In genomic region chr17:48625502-48626201, GRCh38 we compare ENCODE assay signal across 5 cellular contexts. TPM values are rescaled to one million over a fixed set of nuclear protein-coding genes. Genes with fewer than 3 reads are reported as not detected.
DNase-seq lines count a peak whose midpoint lies in the region; ATAC-seq and TF ChIP-seq lines count a peak whose summit lies in the region.

No MANE protein-coding gene starts in this region.

- H2AFZ ChIP-seq in IMR-90 (replicated peaks; ENCODE audit: low read length, poor library complexity), result peak overlapping the region; percentile 64

- dilution Hi-C loops in IMR-90 (cut with HindIII; ENCODE audit: low sequenced_read_pairs, unreplicated experiment), result no loop called here

- peaks cover 23% of the 10 kb centered on the region for H3K9me3 ChIP-seq in IMR-90 (ENCODE audit: control insufficient read depth, insufficient read depth, low read length)

- H3K23ac ChIP-seq in IMR-90 (ENCODE audit: low read depth, low read length), result no peak overlapping the region

- no peak overlapping the region for H3K56ac ChIP-seq in IMR-90 (ENCODE audit: extremely low read depth, insufficient read depth, low read length)

- no peak for TF ChIP-seq RAD21 in IMR-90 (IDR thresholded peaks at IDR 0.05; ENCODE audit: low read length)

- BruUV-seq in IMR-90 (replicated peaks; lab: Mats Ljungman, UMichigan), result no TSS peak

- POLR2A ChIA-PET in IMR-90 (lab: Charles Lee; ENCODE audit: unreplicated experiment), result interaction anchor here (0.7 kb wide), 1 partner anchor 38 kb away, joined by 3 read pairs; no protein-coding TSS in a partner anchor

- no peak overlapping the region for H2BK5ac ChIP-seq in IMR-90 (ENCODE audit: low read depth, low read length, poor library complexity, severe bottlenecking)

- H3K9me3 Mint-ChIP-seq in activated CD8-positive, alpha-beta memory T cell treated with anti-CD3 and anti-CD28 coated beads, Interleukin-2, amount 10 ng/mL, durations not matched to agents 7 days and 5 days (ENCODE audit: low read depth), result no peaks in the 10 kb centered on the region

- no peak for TF ChIP-seq POLR2A in IMR-90 (IDR thresholded peaks at IDR 0.05; ENCODE audit: low read depth, low read length)

- DNase-seq in IMR-90 (no peak), left lobe of liver (ENCODE audit: low spot score) (no peak), superior temporal gyrus (ENCODE audit: extremely low spot score) (no peak)
- peak; percentile 60 for DNase-seq in activated CD8-positive, alpha-beta memory T cell treated with anti-CD3 and anti-CD28 coated beads, Interleukin-2, amount 10 ng/mL, durations not matched to agents 7 days and 5 days

- ATAC-seq in IMR-90 (ENCODE audit: low read depth) (peak; percentile 41), left lobe of liver (peak; percentile 74), GM18511 (IDR thresholded peaks at IDR 0.05; ENCODE audit: unreplicated experiment) (no peak)
- ATAC-seq in activated CD8-positive, alpha-beta memory T cell treated with anti-CD3 and anti-CD28 coated beads, Interleukin-2, amount 10 ng/mL, durations not matched to agents 7 days and 5 days, result peak; percentile 75

- no peak overlapping the region for H4K5ac ChIP-seq in IMR-90 (ENCODE audit: low read depth, low read length)

- no peaks in the 10 kb centered on the region for H3K36me3 ChIP-seq in IMR-90 (ENCODE audit: control insufficient read depth, insufficient read depth, low read length)

- H4K91ac ChIP-seq in IMR-90 (ENCODE audit: insufficient read depth, low read depth, low read length), result no peak overlapping the region

- H3K36me3 Mint-ChIP-seq in activated CD8-positive, alpha-beta memory T cell treated with anti-CD3 and anti-CD28 coated beads, Interleukin-2, amount 10 ng/mL, durations not matched to agents 7 days and 5 days, result peaks cover 2% of the 10 kb centered on the region

- no peaks in the 10 kb centered on the region; the same call in 1 of the 2 replicates for H3K4me1 ChIP-seq in IMR-90 (ENCODE audit: control insufficient read depth, insufficient read depth, low read length)

- H3K18ac ChIP-seq in IMR-90 (ENCODE audit: low read depth, low read length), result no peak overlapping the region

- no peak overlapping the region for H2BK20ac ChIP-seq in IMR-90 (ENCODE audit: low read depth, low read length)

- no peak overlapping the region for H3K27ac ChIP-seq in IMR-90 (ENCODE audit: insufficient read depth, low read length)

- no peak overlapping the region for H3K14ac ChIP-seq in IMR-90 (replicated peaks; ENCODE audit: low read depth, low read length)

- H4K20me1 ChIP-seq in IMR-90 (ENCODE audit: insufficient read depth, low read length), result peaks cover 12% of the 10 kb centered on the region; the same call in 1 of the 2 replicates

- no peak overlapping the region for H4K8ac ChIP-seq in IMR-90 (ENCODE audit: low read depth in 2 of 2, low read length in 2 of 2)

- CTCF ChIA-PET in IMR-90 (lab: Yijun Ruan, JAX), result interaction anchor here (0.9 kb wide), 1 partner anchor 289 kb away, joined by 3 read pairs; no protein-coding TSS in a partner anchor
- CTCF ChIA-PET in activated CD8-positive, alpha-beta memory T cell treated with anti-CD3 and anti-CD28 coated beads, Interleukin-2, amount 10 ng/mL, durations not matched to agents 7 days and 5 days (lab: Charles Lee), result interaction anchor here (0.6 to 11.2 kb wide), 17 partner anchors 8 to 654 kb away, joined by 3 to 190 read pairs (median 4); partner anchors contain the start of genes CDK5RAP3, HOXB5 and PRAC2

- intact Hi-C loops in IMR-90 (cut with micrococcal nuclease), result no loop called here

- no peak overlapping the region for H2BK120ac ChIP-seq in IMR-90 (ENCODE audit: low read depth, low read length)

- peak overlapping the region; percentile 91 for H3K4me2 ChIP-seq in IMR-90 (ENCODE audit: low read depth, low read length)

- in situ Hi-C loops in IMR-90 (cut with MboI; ENCODE audit: low sequenced_read_pairs), result loop anchor here (10.0 kb wide), 1 partner anchor 461 kb away; no protein-coding TSS in a partner anchor

- peaks cover 84% of the 10 kb centered on the region for H3K27me3 Mint-ChIP-seq in activated CD8-positive, alpha-beta memory T cell treated with anti-CD3 and anti-CD28 coated beads, Interleukin-2, amount 10 ng/mL, durations not matched to agents 7 days and 5 days

- H2AK9ac ChIP-seq in IMR-90 (replicated peaks; ENCODE audit: low read depth, low read length, poor library complexity), result no peak overlapping the region

- H3K4me1 Mint-ChIP-seq in activated CD8-positive, alpha-beta memory T cell treated with anti-CD3 and anti-CD28 coated beads, Interleukin-2, amount 10 ng/mL, durations not matched to agents 7 days and 5 days, result peaks cover 19% of the 10 kb centered on the region

- H3K9ac ChIP-seq in IMR-90 (ENCODE audit: low read depth, low read length), result no peak overlapping the region

- H3K4ac ChIP-seq in IMR-90 (ENCODE audit: low read depth, low read length), result no peak overlapping the region

- 1% methylated on average over 34 of the region's 63 CpGs; no CpG with 5 or more reads in 1 of the 2 experiments for WGBS in IMR-90 (ENCODE audit: extremely low coverage in 2 of 2, insufficient read length in 1 of 2), 2 experiments

- no peak overlapping the region for H2AK5ac ChIP-seq in IMR-90 (ENCODE audit: low read depth, low read length)

- TF ChIP-seq CTCF in IMR-90 (conservative IDR thresholded peaks at IDR 0.05; ENCODE audit: low read depth, low read length), result no peak

- H3K4me3 ChIP-seq in IMR-90 (ENCODE audit: insufficient read depth, low read depth, low read length), result peak overlapping the region; percentile 38

- H3K27me3 ChIP-seq in IMR-90 (ENCODE audit: control insufficient read depth, insufficient read depth, low read length), result peaks cover 98% of the 10 kb centered on the region

- H2BK15ac ChIP-seq in IMR-90 (ENCODE audit: low read depth, low read length), result no peak overlapping the region

- no peaks in the 10 kb centered on the region for H3K79me1 ChIP-seq in IMR-90 (ENCODE audit: low read depth in 1 of 2, low read length in 2 of 2)

- peak overlapping the region; percentile 75 for H3K4me3 Mint-ChIP-seq in activated CD8-positive, alpha-beta memory T cell treated with anti-CD3 and anti-CD28 coated beads, Interleukin-2, amount 10 ng/mL, durations not matched to agents 7 days and 5 days

- no peaks in the 10 kb centered on the region; the same call in 1 of the 2 replicates for H3K9me1 ChIP-seq in IMR-90 (ENCODE audit: insufficient read depth, low read length)

- H3K27ac Mint-ChIP-seq in activated CD8-positive, alpha-beta memory T cell treated with anti-CD3 and anti-CD28 coated beads, Interleukin-2, amount 10 ng/mL, durations not matched to agents 7 days and 5 days, result peak overlapping the region; percentile 76

TF ChIP-seq in IMR-90, 13 proteins besides CTCF, POLR2A, EP300 and RAD21 (continues in another document):
- TF ChIP-seq RCOR1 (IDR thresholded peaks at IDR 0.05; ENCODE audit: insufficient replicate concordance, low read length) (no peak), MAFK (IDR thresholded peaks at IDR 0.05; ENCODE audit: low read depth, low read length) (no peak), RFX5 (IDR thresholded peaks at IDR 0.05; ENCODE audit: low read depth, low read length) (no peak)

RNA-seq across cellular contexts. Expression of gene HOXB9, which starts 0.5 kb away (rescaled TPM):
- under 0.01 TPM in 1 of 2 replicates, not detected in the other for total RNA-seq in IMR-90 (2012; rRNA removed)
- 0.05 and 0.07 TPM in 2 replicates for polyA plus RNA-seq in IMR-90 (2012; rRNA removed)
- polyA plus RNA-seq in IMR-90 (2012; cell fraction: cytosol; rRNA removed), result 0.01 and 0.04 TPM in 2 replicates
- 0.03 and 0.10 TPM in 2 replicates for polyA plus RNA-seq in IMR-90 (2012; cell fraction: nucleus; rRNA removed; ENCODE audit: low replicate concordance)
- 10 to 100 TPM in 1 of 2 experiments, 1 to 10 TPM in 1; 8.4 to 19.6 TPM for total RNA-seq in activated CD8-positive, alpha-beta memory T cell treated with anti-CD3 and anti-CD28 coated beads, Interleukin-2, amount 10 ng/mL, durations not matched to agents 7 days and 5 days
- 0.13 TPM for total RNA-seq in left lobe of liver

RNA-seq across cellular contexts. Expression of gene HOXB8, which starts 10.6 kb away (rescaled TPM):
- total RNA-seq in IMR-90 (2012; rRNA removed), result 0.54 and 0.56 TPM in 2 replicates
- 5.3 and 6.2 TPM in 2 replicates for polyA plus RNA-seq in IMR-90 (2012; rRNA removed)
- polyA plus RNA-seq in IMR-90 (2012; cell fraction: cytosol; rRNA removed), result 2.2 and 6.0 TPM in 2 replicates
- polyA plus RNA-seq in IMR-90 (2012; cell fraction: nucleus; rRNA removed; ENCODE audit: low replicate concordance), result 3.2 and 4.6 TPM in 2 replicates
- 1 to 10 TPM in 1 of 2 experiments, under 1 TPM in 1; 0.38 to 1.4 TPM for total RNA-seq in activated CD8-positive, alpha-beta memory T cell treated with anti-CD3 and anti-CD28 coated beads, Interleukin-2, amount 10 ng/mL, durations not matched to agents 7 days and 5 days
- total RNA-seq in left lobe of liver, result 0.15 TPM

RNA-seq across cellular contexts. Expression of gene HOXB7, which starts 14.8 kb away (rescaled TPM):
- 1.8 and 3.3 TPM in 2 replicates for total RNA-seq in IMR-90 (2012; rRNA removed)
- 6.7 and 7.5 TPM in 2 replicates for polyA plus RNA-seq in IMR-90 (2012; rRNA removed)
- polyA plus RNA-seq in IMR-90 (2012; cell fraction: cytosol; rRNA removed), result 5.2 and 6.4 TPM in 2 replicates
- 1.8 and 2.6 TPM in 2 replicates for polyA plus RNA-seq in IMR-90 (2012; cell fraction: nucleus; rRNA removed; ENCODE audit: low replicate concordance)
- total RNA-seq in activated CD8-positive, alpha-beta memory T cell treated with anti-CD3 and anti-CD28 coated beads, Interleukin-2, amount 10 ng/mL, durations not matched to agents 7 days and 5 days, result 1 to 10 TPM; 1.7 TPM
- total RNA-seq in left lobe of liver, result 0.50 TPM

RNA-seq across cellular contexts. Expression of gene HOXB6, which starts 20.9 kb away (rescaled TPM):
- 11.1 and 11.9 TPM in 2 replicates for total RNA-seq in IMR-90 (2012; rRNA removed)
- 42.2 and 48.1 TPM in 2 replicates for polyA plus RNA-seq in IMR-90 (2012; rRNA removed)
- polyA plus RNA-seq in IMR-90 (2012; cell fraction: cytosol; rRNA removed), result 66.4 and 75.0 TPM in 2 replicates
- 27.7 and 38.2 TPM in 2 replicates for polyA plus RNA-seq in IMR-90 (2012; cell fraction: nucleus; rRNA removed; ENCODE audit: low replicate concordance)
- 1 to 10 TPM in 1 of 2 experiments, under 1 TPM in 1; 0.58 to 1.1 TPM for total RNA-seq in activated CD8-positive, alpha-beta memory T cell treated with anti-CD3 and anti-CD28 coated beads, Interleukin-2, amount 10 ng/mL, durations not matched to agents 7 days and 5 days
- total RNA-seq in left lobe of liver, result 0.83 TPM

RNA-seq across cellular contexts. Expression of gene HOXB5, which starts 32.1 kb away (rescaled TPM):
- total RNA-seq in IMR-90 (2012; rRNA removed) (0.54 and 0.56 TPM in 2 replicates), left lobe of liver (0.55 TPM)
- polyA plus RNA-seq in IMR-90 (2012; rRNA removed), result 18.0 and 18.1 TPM in 2 replicates
- 19.7 and 32.7 TPM in 2 replicates for polyA plus RNA-seq in IMR-90 (2012; cell fraction: cytosol; rRNA removed)
- 13.4 and 16.5 TPM in 2 replicates for polyA plus RNA-seq in IMR-90 (2012; cell fraction: nucleus; rRNA removed; ENCODE audit: low replicate concordance)
- under 1 TPM in 1 of 2 experiments, not detected in 1; 0.16 TPM for total RNA-seq in activated CD8-positive, alpha-beta memory T cell treated with anti-CD3 and anti-CD28 coated beads, Interleukin-2, amount 10 ng/mL, durations not matched to agents 7 days and 5 days
